In genomic region chr7:95012001-95012400, GRCh38 we compare ENCODE assay signal across 24 cellular contexts.
DNase-seq lines count a peak whose midpoint lies in the region; ATAC-seq and TF ChIP-seq lines count a peak whose summit lies in the region.
"Had no signal": no experiment of that assay in that cellular context is flagged by ENCODE, and none has a peak within 500 bp of the region (broad histone marks: within the 10 kb centered on the region; RNA-seq: fewer than 3 reads in every experiment).

No MANE protein-coding gene starts in this region.

- no peak for TF ChIP-seq POLR2A in NB4 (IDR thresholded peaks at IDR 0.05; ENCODE audit: extremely low read depth, insufficient read length)

- TF ChIP-seq CTCF in NB4 (IDR thresholded peaks at IDR 0.05; ENCODE audit: low read depth, low read length) = no peak
- no peak for TF ChIP-seq CTCF in brain microvascular endothelial cell (IDR thresholded peaks at IDR 0.05; ENCODE audit: low read depth, low read length, missing control alignments)

- in situ Hi-C loops in brain microvascular endothelial cell (cut with HindIII; ENCODE audit: low pct_ligation_motif_present, low sequenced_read_pairs) = no loop called here

- ATAC-seq in GM21723 (IDR thresholded peaks at IDR 0.05; ENCODE audit: unreplicated experiment) = no peak
- ATAC-seq: activated CD8-positive, alpha-beta T cell treated with anti-CD3 and anti-CD28 coated beads for 36 hours; body of pancreas had no signal

- peak overlapping the region; percentile 17 for H3K27ac ChIP-seq in brain microvascular endothelial cell
- H3K27ac ChIP-seq: body of pancreas, C4-2B, prostate gland, uterus had no signal

- no peaks in the 10 kb centered on the region for H3K36me3 ChIP-seq in brain microvascular endothelial cell (replicated peaks)
- H3K36me3 ChIP-seq: prostate gland, uterus had no signal

- H3K4me3 ChIP-seq in NB4 (ENCODE audit: low read depth, low read length) (no peak overlapping the region), brain microvascular endothelial cell (ENCODE audit: low read depth, low read length) (no peak overlapping the region)
- H3K4me3 ChIP-seq: body of pancreas, prostate gland, uterus had no signal

- H3K27me3 ChIP-seq in brain microvascular endothelial cell (replicated peaks) = no peaks in the 10 kb centered on the region
- H3K27me3 ChIP-seq: body of pancreas, uterus had no signal

- peak; percentile 15 for DNase-seq in EL
- DNase-seq in NB4 (ENCODE audit: low read depth) = peak; percentile 13
- no peak for DNase-seq in brain microvascular endothelial cell
- DNase-seq in renal cortical epithelial cell (ENCODE audit: low read depth) = peak; percentile 61
- no peak for DNase-seq in amniotic stem cell (lab: John Stamatoyannopoulos, UW)
- no peak for DNase-seq in stimulated activated naive CD4-positive, alpha-beta T cell (lab: John Stamatoyannopoulos, UW)
- no peak for DNase-seq in inferior parietal cortex (ENCODE audit: extremely low spot score)
- DNase-seq: activated CD4-positive, CD25-positive, alpha-beta regulatory T cell treated with anti-CD3 and anti-CD28 coated beads, Interleukin-2, amount 50 U/mL, for 72 hours; activated CD8-positive, alpha-beta T cell treated with anti-CD3 and anti-CD28 coated beads for 36 hours; activated effector memory CD4-positive, alpha-beta T cell treated with Interleukin-2 at 50 U/mL for 16 hours; activated naive CD8-positive, alpha-beta T cell treated with anti-CD3 and anti-CD28 coated beads for 36 hours; body of pancreas; glutamatergic neuron; KG1; MV-4-11; NCI-H187; NCI-H2227 treated with DMSO at 0.1 percent for 48 hours; NCI-H748 treated with DMSO at 0.1 percent for 48 hours; OCI-M1; Right ventricle myocardium superior; uterus had no signal

Comparison
In these comparisons a context has a peak if more than half of its experiments do, and no peak if none do; other contexts are left out.
1. DNase-seq: peak in EL (single experiment), NB4 (single experiment) and renal cortical epithelial cell (single experiment); none in brain microvascular endothelial cell (single experiment), amniotic stem cell (single experiment), stimulated activated naive CD4-positive, alpha-beta T cell (0 of 6) and inferior parietal cortex (single experiment).